In genomic region chr18:35095983-35096676, GRCh38 we compare ENCODE assay signal across 9 cellular contexts.
DNase-seq lines count a peak whose midpoint lies in the region; ATAC-seq and TF ChIP-seq lines count a peak whose summit lies in the region.
"Had no signal": no experiment of that assay in that cellular context is flagged by ENCODE, and none has a peak within 500 bp of the region (broad histone marks: within the 10 kb centered on the region; RNA-seq: fewer than 3 reads in every experiment).

No MANE protein-coding gene starts in this region.

- DNase-seq in memory B cell (ENCODE audit: low spot score in 2 of 2) (no peak), NCI-H446 treated with DMSO at 0.1 percent for 48 hours (lab: John Stamatoyannopoulos, UW) (no peak), NCI-H2029 treated with DMSO at 0.1 percent for 48 hours (lab: John Stamatoyannopoulos, UW) (no peak), NCI-H524 treated with DMSO at 0.1 percent for 48 hours (lab: John Stamatoyannopoulos, UW) (no peak), coronary artery (ENCODE audit: low spot score) (no peak)

- peaks cover 16% of the 10 kb centered on the region for H3K4me1 Mint-ChIP-seq in memory B cell

- no peak overlapping the region for H3K4me3 Mint-ChIP-seq in memory B cell
- H3K4me3 Mint-ChIP-seq: brain had no signal

- peak overlapping the region; percentile 81 for H3K27ac Mint-ChIP-seq in memory B cell

- no peaks in the 10 kb centered on the region for H3K9me3 Mint-ChIP-seq in memory B cell
- H3K9me3 Mint-ChIP-seq: brain had no signal

- ATAC-seq in GM18907 (IDR thresholded peaks at IDR 0.05; ENCODE audit: unreplicated experiment) (peak; percentile 90), GM21825 (IDR thresholded peaks at IDR 0.05; ENCODE audit: unreplicated experiment) (peak; percentile 69), HG03521 (IDR thresholded peaks at IDR 0.05; ENCODE audit: unreplicated experiment) (peak; percentile 71), memory B cell (ENCODE audit: low read depth) (peak; percentile 27)

- H3K27ac ChIP-seq in coronary artery: peak overlapping the region in 1 of 2 donors; percentile 38

- H3K4me3 ChIP-seq in coronary artery: no peak overlapping the region

- no peak for TF ChIP-seq CTCF in coronary artery (IDR thresholded peaks at IDR 0.05)

- no peaks in the 10 kb centered on the region for H3K27me3 Mint-ChIP-seq in memory B cell
- H3K27me3 Mint-ChIP-seq: brain had no signal

- H3K36me3 Mint-ChIP-seq in memory B cell: peaks cover 30% of the 10 kb centered on the region

Comparison
In these comparisons a context has a peak if more than half of its experiments do, and no peak if none do; other contexts are left out.
1. ATAC-seq: peak in every context shown above with its lines; median percentile 90 in GM18907; 71 in HG03521; 69 in GM21825; 27 in memory B cell.